ENCODE assay signal across 8 cellular contexts in the genomic region with DNA sequence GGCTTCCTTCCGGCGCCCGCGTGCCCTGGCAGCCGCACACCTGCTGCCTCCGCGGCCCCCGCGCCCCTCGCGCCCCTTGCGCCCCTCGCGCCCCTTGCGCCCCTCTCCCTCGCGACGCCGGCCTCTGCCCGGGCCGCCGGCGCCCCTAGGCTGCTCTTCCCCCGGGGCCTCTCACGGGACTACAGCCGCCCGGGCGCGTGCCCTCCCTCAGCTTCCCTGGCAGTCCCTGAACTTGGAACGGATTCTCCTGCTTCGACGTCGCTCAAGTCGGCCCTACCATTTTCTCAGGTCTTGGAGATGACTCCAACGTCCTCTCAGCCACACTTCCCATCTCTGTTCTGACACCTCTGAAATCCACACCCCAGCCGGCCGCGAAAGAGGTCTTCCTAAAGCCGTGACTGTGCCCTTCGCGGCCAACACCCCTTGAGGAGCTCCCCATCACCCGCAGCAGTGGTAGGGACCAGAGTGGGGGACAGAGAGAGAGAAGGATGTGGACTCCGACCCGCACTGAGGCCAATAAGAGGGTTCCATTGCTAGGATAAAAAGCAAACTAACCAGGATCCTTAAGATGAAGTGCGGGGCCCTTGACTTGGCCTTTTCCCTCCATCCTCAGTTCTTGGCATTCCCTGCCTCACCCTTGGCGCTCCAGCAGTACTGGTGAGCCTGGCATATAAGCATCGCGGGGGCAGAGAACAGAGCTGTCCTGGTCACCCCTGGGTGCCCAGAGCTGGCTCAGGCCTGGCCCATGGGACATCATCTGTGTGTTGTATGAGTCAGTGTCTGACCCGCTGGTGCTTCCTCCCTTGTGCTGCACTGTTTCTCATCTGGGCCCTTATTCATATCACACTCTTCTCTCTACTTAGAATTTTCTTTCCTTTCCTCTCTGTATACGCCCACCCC. TPM values are rescaled to one million over a fixed set of nuclear protein-coding genes. Genes with fewer than 3 reads are reported as not detected.
A peak's percentile ranks its signal among the peaks of the same experiment; 100 is the strongest.
DNase-seq lines count a peak whose midpoint lies in the region; ATAC-seq and TF ChIP-seq lines count a peak whose summit lies in the region.

No MANE protein-coding gene starts in this region.

- BruUV-seq in mammary epithelial cell (replicated peaks; lab: Mats Ljungman, UMichigan), result no TSS peak

- H3K4me1 ChIP-seq in mammary epithelial cell (ENCODE audit: insufficient read depth, low read length), result peaks cover 12% of the 10 kb centered on the region
- H3K4me1 ChIP-seq in mononuclear cell (ENCODE audit: insufficient read depth, low read length), result peaks cover 19% of the 10 kb centered on the region

- peak overlapping the region; percentile 50 for H3K4me3 ChIP-seq in Jurkat, Clone E6-1 (ENCODE audit: low read length)
- H3K4me3 ChIP-seq in mammary epithelial cell (replicated peaks in 1 of 3; ENCODE audit: insufficient read depth in 1 of 3, low read depth in 2 of 3, low read length in 3 of 3) (peak overlapping the region; percentile 54 to 61 (median 59)), mononuclear cell (ENCODE audit: low read length) (peak overlapping the region; percentile 46)

- in situ Hi-C loops in mammary epithelial cell (cut with MboI; ENCODE audit: low sequenced_read_pairs in 2 of 2), result no loop called here

- WGBS in mammary epithelial cell (ENCODE audit: low coverage, missing lambda C conversion rate), result 84% methylated on average over 15 of the region's 50 CpGs

- peak overlapping the region; percentile 99 for H3K4me2 ChIP-seq in mammary epithelial cell (ENCODE audit: insufficient read depth, low read depth, low read length)

- dilution Hi-C loops in mammary epithelial cell (cut with HindIII; ENCODE audit: low sequenced_read_pairs), result no loop called here

- H2AFZ ChIP-seq in mammary epithelial cell (ENCODE audit: low read depth, low read length), result peak overlapping the region; percentile 93

- no peaks in the 10 kb centered on the region for H3K36me3 ChIP-seq in mammary epithelial cell (ENCODE audit: insufficient read depth, low read length)

- no peaks in the 10 kb centered on the region for H3K9me3 ChIP-seq in mammary epithelial cell (replicated peaks; ENCODE audit: insufficient read depth, low read length)
- H3K9me3 ChIP-seq in mononuclear cell (ENCODE audit: low read depth, low read length), result no peaks in the 10 kb centered on the region

- TF ChIP-seq CTCF in mammary epithelial cell (conservative IDR thresholded peaks at IDR 0.05 in 1 of 2, IDR thresholded peaks at IDR 0.05 in 1 of 2; ENCODE audit: extremely low read depth in 1 of 2, insufficient read depth in 1 of 2, low read depth in 1 of 2, low read length in 2 of 2), result no peak

- CTCF ChIA-PET in mammary epithelial cell (lab: Charles Lee; ENCODE audit: low non-redundant PET), result interaction anchor here (0.5 kb wide), 1 partner anchor 43 kb away, joined by 3 read pairs; no protein-coding TSS in a partner anchor

- no peak overlapping the region for H3K27ac ChIP-seq in mammary epithelial cell (ENCODE audit: insufficient read depth, low read depth, low read length)

- H3K27me3 ChIP-seq in mammary epithelial cell (ENCODE audit: insufficient read depth, low read length), result peaks cover 11% of the 10 kb centered on the region
- peaks cover 16% of the 10 kb centered on the region for H3K27me3 ChIP-seq in mononuclear cell (ENCODE audit: insufficient read depth, low read length)

- no peak for ATAC-seq in HG02642 (IDR thresholded peaks at IDR 0.05; ENCODE audit: poor library complexity, unreplicated experiment)

- intact Hi-C loops in mammary epithelial cell (cut with micrococcal nuclease), result no loop called here

- H4K20me1 ChIP-seq in mammary epithelial cell (ENCODE audit: insufficient read depth, low read length), result no peaks in the 10 kb centered on the region

- no peak overlapping the region for H3K9ac ChIP-seq in mammary epithelial cell (ENCODE audit: insufficient read depth, low read length)

- no peaks in the 10 kb centered on the region for H3K79me2 ChIP-seq in mammary epithelial cell (ENCODE audit: insufficient read depth, low read length)

- DNase-seq in Daoy (ENCODE audit: low read depth) (peak; percentile 46), mammary epithelial cell (no peak), occipital lobe (lab: John Stamatoyannopoulos, UW) (no peak), SKM-1 treated with dmso at 0.1 percent for 144 hours (lab: John Stamatoyannopoulos, UW; ENCODE audit: unreplicated experiment) (no peak), NCI-H2196 treated with DMSO at 0.1 percent for 48 hours (lab: John Stamatoyannopoulos, UW; ENCODE audit: unreplicated experiment) (no peak)
- DNase-seq in Jurkat, Clone E6-1 (ENCODE audit: low read depth, low spot score), result no peak

RNA-seq across cellular contexts. Expression of gene GARNL3, which starts 38.6 kb away (rescaled TPM):
- 3.5 and 14.0 TPM in 2 replicates for total RNA-seq in Daoy (2014; rRNA removed; shearing (Covaris generic))
- polyA plus RNA-seq in Jurkat, Clone E6-1 (2012; ENCODE audit: insufficient read depth, insufficient read length), result 6.2 TPM
- 1 to 10 TPM; 2.3 to 2.8 TPM for total RNA-seq in mammary epithelial cell
- polyA plus RNA-seq in mammary epithelial cell, result 0.26 TPM
- polyA minus RNA-seq in mammary epithelial cell, result 4.4 TPM
- 1.0 TPM for total RNA-seq in mononuclear cell
- 76.4 TPM for total RNA-seq in occipital lobe
